14 cellular contexts compared by ENCODE assay signal in the genomic region with DNA sequence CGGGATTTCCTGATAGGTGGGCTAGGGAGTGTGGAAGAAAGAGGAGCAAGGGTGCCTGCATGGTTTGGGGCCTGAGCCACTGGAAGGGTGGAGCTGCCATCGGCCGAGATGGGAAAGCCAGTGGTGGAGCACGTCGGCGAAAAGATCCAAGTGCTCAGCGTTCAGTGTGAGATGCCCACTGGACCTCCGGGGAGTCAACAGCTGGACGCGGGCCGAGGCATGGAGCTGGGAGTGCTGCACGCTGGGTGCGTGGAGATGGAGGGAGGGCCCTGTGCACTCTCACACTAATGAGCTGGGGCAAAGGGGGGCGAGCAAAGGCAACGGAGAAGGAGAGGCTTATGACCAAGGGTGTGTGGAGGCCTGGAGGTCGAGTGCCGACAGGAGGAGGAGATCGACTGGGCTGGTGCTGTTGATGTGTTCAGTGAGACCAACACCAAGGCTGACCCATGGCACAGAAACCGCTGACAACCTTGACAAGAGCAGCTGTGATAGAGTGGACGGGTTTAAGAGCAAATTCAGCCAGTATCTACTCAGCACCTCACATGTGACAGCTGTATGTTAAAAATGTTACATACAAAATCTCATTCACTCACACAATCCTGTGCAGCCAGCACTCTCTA.
DNase-seq lines count a peak whose midpoint lies in the region; ATAC-seq, FAIRE-seq and TF ChIP-seq lines count a peak whose summit lies in the region.
"Had no signal": no experiment of that assay in that cellular context is flagged by ENCODE, and none has a peak within 500 bp of the region (broad histone marks: within the 10 kb centered on the region; RNA-seq: fewer than 3 reads in every experiment).

No MANE protein-coding gene starts in this region.

- H3K4me2 ChIP-seq in HCT116 (ENCODE audit: low read length) (peak overlapping the region; percentile 59), astrocyte (ENCODE audit: low read length) (peak overlapping the region; percentile 49)

- H3K27ac Mint-ChIP-seq in astrocyte (ENCODE audit: unreplicated experiment) = peak overlapping the region; percentile 88
- H3K27ac Mint-ChIP-seq in naive thymus-derived CD8-positive, alpha-beta T cell = peak overlapping the region in 6 of 10 donors; percentile 18 to 74 (median 66)

- TF ChIP-seq RAD21 in HCT116 (IDR thresholded peaks at IDR 0.05; ENCODE audit: low read depth) = no peak

- H3K27ac ChIP-seq in AG04450 (ENCODE audit: low read depth, low read length) (peak overlapping the region; percentile 98), HCT116 (ENCODE audit: low read depth, low read length) (no peak overlapping the region), astrocyte (ENCODE audit: low read depth, low read length) (peak overlapping the region; percentile 52)
- H3K27ac ChIP-seq: C4-2B had no signal

- TF ChIP-seq POLR2A in HCT116 (IDR thresholded peaks at IDR 0.05; ENCODE audit: borderline replicate concordance, extremely low read depth, insufficient read depth, insufficient read length) = no peak

- no peaks in the 10 kb centered on the region; a peak in 1 of 4 replicates for H3K36me3 ChIP-seq in HCT116 (ENCODE audit: control insufficient read depth in 1 of 2, insufficient read depth in 2 of 2, low read length in 2 of 2)
- H3K36me3 ChIP-seq in astrocyte (ENCODE audit: insufficient read depth, low read length) = peaks cover 13% of the 10 kb centered on the region
- no peaks in the 10 kb centered on the region for H3K36me3 ChIP-seq in BE2C

- no TSS peak for BruUV-seq in HCT116 (replicated peaks; lab: Mats Ljungman, UMichigan)

- H3K4me3 ChIP-seq in AG04450 (ENCODE audit: low read depth, low read length) (no peak overlapping the region), HCT116 (replicated peaks in 1 of 2; ENCODE audit: low read depth in 1 of 2, low read length in 2 of 2) (no peak overlapping the region), astrocyte (ENCODE audit: insufficient read depth, low read depth, low read length) (no peak overlapping the region), BE2C (ENCODE audit: low read depth, low read length) (no peak overlapping the region)

- no peaks in the 10 kb centered on the region for H3K9me2 ChIP-seq in HCT116 (ENCODE audit: insufficient read depth)

- H3K9ac ChIP-seq in HCT116 (ENCODE audit: low read length) = peak overlapping the region; percentile 17; the same call in 1 of the 2 replicates
- H3K9ac ChIP-seq in astrocyte (ENCODE audit: low read length) = peak overlapping the region; percentile 7

- no peaks in the 10 kb centered on the region for H3K27me3 ChIP-seq in AG04450 (ENCODE audit: control insufficient read depth, insufficient read depth, low read length)
- no peaks in the 10 kb centered on the region for H3K27me3 ChIP-seq in HCT116 (ENCODE audit: insufficient read depth, low read length)
- H3K27me3 ChIP-seq in astrocyte (ENCODE audit: insufficient read depth, low read length) = no peaks in the 10 kb centered on the region
- H3K27me3 ChIP-seq in BE2C = no peaks in the 10 kb centered on the region

- no peaks in the 10 kb centered on the region for H3K9me3 ChIP-seq in AG04450 (ENCODE audit: control insufficient read depth, insufficient read depth, low read length)
- no peaks in the 10 kb centered on the region for H3K9me3 ChIP-seq in HCT116 (ENCODE audit: control insufficient read depth in 1 of 2, insufficient read depth in 1 of 2, low read depth in 1 of 2, low read length in 2 of 2)
- no peaks in the 10 kb centered on the region for H3K9me3 ChIP-seq in astrocyte (ENCODE audit: insufficient read depth, low read depth, low read length)
- H3K9me3 ChIP-seq in BE2C = no peaks in the 10 kb centered on the region

- no peaks in the 10 kb centered on the region for H3K79me2 ChIP-seq in HCT116 (ENCODE audit: insufficient read depth, low read length)
- peaks cover 3% of the 10 kb centered on the region for H3K79me2 ChIP-seq in astrocyte (ENCODE audit: insufficient read depth, low read length)

- FAIRE-seq in astrocyte (lab: Jason Lieb, UNC) = no peak
- FAIRE-seq: GM12891, GM19239 had no signal

- H2AFZ ChIP-seq in HCT116 (ENCODE audit: low read depth, low read length, poor library complexity, severe bottlenecking) = no peak overlapping the region
- no peak overlapping the region for H2AFZ ChIP-seq in astrocyte (ENCODE audit: low read depth, low read length)

- no peak for TF ChIP-seq CTCF in AG04450 (IDR thresholded peaks at IDR 0.05; ENCODE audit: low read depth, low read length)
- TF ChIP-seq CTCF in HCT116 (IDR thresholded peaks at IDR 0.05 in 2 of 3, conservative IDR thresholded peaks at IDR 0.05 in 1 of 3; ENCODE audit: borderline replicate concordance in 1 of 3, insufficient read depth in 1 of 3, low read depth in 2 of 3, low read length in 2 of 3) = no peak
- TF ChIP-seq CTCF in astrocyte (IDR thresholded peaks at IDR 0.05; ENCODE audit: insufficient read depth, low read depth, low read length) = no peak
- no peak for TF ChIP-seq CTCF in BE2C (IDR thresholded peaks at IDR 0.05; ENCODE audit: low read depth, low read length)

- no peaks in the 10 kb centered on the region for H4K20me1 ChIP-seq in HCT116 (ENCODE audit: insufficient read depth)
- H4K20me1 ChIP-seq in astrocyte (ENCODE audit: insufficient read depth, low read length) = peaks cover 13% of the 10 kb centered on the region

- peaks cover 19% of the 10 kb centered on the region for H3K36me3 Mint-ChIP-seq in astrocyte (ENCODE audit: low read depth, unreplicated experiment)
- peaks cover 0 to 87% (median 9%) of the 10 kb centered on the region in 3 donors for H3K36me3 Mint-ChIP-seq in naive thymus-derived CD8-positive, alpha-beta T cell

- intact Hi-C loops in HCT116 (cut with micrococcal nuclease) = no loop called here

- H3K4me1 ChIP-seq in HCT116 (ENCODE audit: control insufficient read depth in 1 of 2, insufficient read depth in 2 of 2, low read length in 2 of 2) = peaks cover 12 to 32% of the 10 kb centered on the region in 2 experiments
- H3K4me1 ChIP-seq in astrocyte (ENCODE audit: insufficient read depth, low read length) = peaks cover 35% of the 10 kb centered on the region
- H3K4me1 ChIP-seq in BE2C = no peaks in the 10 kb centered on the region; the same call in 1 of the 2 replicates

- ATAC-seq in HCT116 = peak; percentile 3; the same call in 1 of the 2 replicates
- no peak for ATAC-seq in naive thymus-derived CD8-positive, alpha-beta T cell

- no peaks in the 10 kb centered on the region for H3K27me3 Mint-ChIP-seq in astrocyte (ENCODE audit: low read depth, unreplicated experiment)
- no peaks in the 10 kb centered on the region for H3K27me3 Mint-ChIP-seq in naive thymus-derived CD8-positive, alpha-beta T cell

- CTCF ChIA-PET in AG04450 (lab: Charles Lee) = interaction anchor here (1.4 kb wide), 1 partner anchor 86 kb away, joined by 4 read pairs; no protein-coding TSS in a partner anchor
- CTCF ChIA-PET in HCT116 (lab: Charles Lee) = no interaction called here

- H3K4me3 Mint-ChIP-seq in astrocyte (ENCODE audit: unreplicated experiment) = peak overlapping the region; percentile 21
- H3K4me3 Mint-ChIP-seq in naive thymus-derived CD8-positive, alpha-beta T cell = no peak overlapping the region

- RAD21 ChIA-PET in HCT116 (lab: Charles Lee; ENCODE audit: low non-redundant PET in 1 of 2, low total read pairs in 2 of 2, uncharacterized antibody in 2 of 2, unreplicated experiment in 2 of 2) = interaction anchor here in 1 of 2 experiments (0.7 kb wide), 1 partner anchor 191 kb away, joined by 4 read pairs; no protein-coding TSS in a partner anchor

- no peaks in the 10 kb centered on the region for H3K9me3 Mint-ChIP-seq in astrocyte (ENCODE audit: unreplicated experiment)
- no peaks in the 10 kb centered on the region for H3K9me3 Mint-ChIP-seq in naive thymus-derived CD8-positive, alpha-beta T cell

- POLR2A ChIA-PET in AG04450 (lab: Yijun Ruan, JAX) (interaction anchor here (2.4 kb wide), 1 partner anchor 86 kb away, joined by 20 read pairs; a partner anchor contains a TSS), HCT116 (lab: Charles Lee) (no interaction called here)
- POLR2A ChIA-PET in naive thymus-derived CD8-positive, alpha-beta T cell (lab: Charles Lee) = interaction anchor here (1.2 to 1.4 kb wide), 3 partner anchors 9 to 87 kb away, joined by 3 to 4 read pairs (median 3); no protein-coding TSS in a partner anchor

- peaks cover 33% of the 10 kb centered on the region for H3K4me1 Mint-ChIP-seq in astrocyte (ENCODE audit: low read depth, unreplicated experiment)
- H3K4me1 Mint-ChIP-seq in naive thymus-derived CD8-positive, alpha-beta T cell = peaks cover 15 to 49% (median 33%) of the 10 kb centered on the region in 4 donors

- DNase-seq in AG04450 (ENCODE audit: low read depth, low spot score) (no peak), HCT116 (ENCODE audit: low read depth, low spot score) (no peak), astrocyte (ENCODE audit: low read depth) (no peak), hippocampal formation (lab: John Stamatoyannopoulos, UW) (no peak), BE2C (no peak), COR-L47 (lab: John Stamatoyannopoulos, UW) (no peak)
- no peak for DNase-seq in naive thymus-derived CD8-positive, alpha-beta T cell
- no peak for DNase-seq in stimulated activated naive CD4-positive, alpha-beta T cell (lab: John Stamatoyannopoulos, UW)
- DNase-seq: NCI-H1694 treated with DMSO at 0.1 percent for 48 hours, NCI-H774, SHP77 had no signal

TF ChIP-seq in HCT116, 20 proteins besides CTCF, POLR2A, EP300 and RAD21 (continues in another document):
- TF ChIP-seq ZFX (IDR thresholded peaks at IDR 0.05) = no peak
- TF ChIP-seq SRF (IDR thresholded peaks at IDR 0.05; ENCODE audit: low read depth) = no peak
- TF ChIP-seq, protein P1, sequence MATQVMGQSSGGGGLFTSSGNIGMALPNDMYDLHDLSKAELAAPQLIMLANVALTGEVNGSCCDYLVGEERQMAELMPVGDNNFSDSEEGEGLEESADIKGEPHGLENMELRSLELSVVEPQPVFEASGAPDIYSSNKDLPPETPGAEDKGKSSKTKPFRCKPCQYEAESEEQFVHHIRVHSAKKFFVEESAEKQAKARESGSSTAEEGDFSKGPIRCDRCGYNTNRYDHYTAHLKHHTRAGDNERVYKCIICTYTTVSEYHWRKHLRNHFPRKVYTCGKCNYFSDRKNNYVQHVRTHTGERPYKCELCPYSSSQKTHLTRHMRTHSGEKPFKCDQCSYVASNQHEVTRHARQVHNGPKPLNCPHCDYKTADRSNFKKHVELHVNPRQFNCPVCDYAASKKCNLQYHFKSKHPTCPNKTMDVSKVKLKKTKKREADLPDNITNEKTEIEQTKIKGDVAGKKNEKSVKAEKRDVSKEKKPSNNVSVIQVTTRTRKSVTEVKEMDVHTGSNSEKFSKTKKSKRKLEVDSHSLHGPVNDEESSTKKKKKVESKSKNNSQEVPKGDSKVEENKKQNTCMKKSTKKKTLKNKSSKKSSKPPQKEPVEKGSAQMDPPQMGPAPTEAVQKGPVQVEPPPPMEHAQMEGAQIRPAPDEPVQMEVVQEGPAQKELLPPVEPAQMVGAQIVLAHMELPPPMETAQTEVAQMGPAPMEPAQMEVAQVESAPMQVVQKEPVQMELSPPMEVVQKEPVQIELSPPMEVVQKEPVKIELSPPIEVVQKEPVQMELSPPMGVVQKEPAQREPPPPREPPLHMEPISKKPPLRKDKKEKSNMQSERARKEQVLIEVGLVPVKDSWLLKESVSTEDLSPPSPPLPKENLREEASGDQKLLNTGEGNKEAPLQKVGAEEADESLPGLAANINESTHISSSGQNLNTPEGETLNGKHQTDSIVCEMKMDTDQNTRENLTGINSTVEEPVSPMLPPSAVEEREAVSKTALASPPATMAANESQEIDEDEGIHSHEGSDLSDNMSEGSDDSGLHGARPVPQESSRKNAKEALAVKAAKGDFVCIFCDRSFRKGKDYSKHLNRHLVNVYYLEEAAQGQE (IDR thresholded peaks at IDR 0.05; ENCODE audit: low read depth) = no peak
